Comparison of ENCODE assay signal across 8 cellular contexts in genomic region chr17:4566785-4567184, GRCh38. TPM values are rescaled to one million over a fixed set of nuclear protein-coding genes. Genes with fewer than 3 reads are reported as not detected.
DNase-seq lines count a peak whose midpoint lies in the region; ATAC-seq and TF ChIP-seq lines count a peak whose summit lies in the region.

No MANE protein-coding gene starts in this region.

- H3K4me3 Mint-ChIP-seq in neural crest cell, result peak overlapping the region; percentile 7

- TF ChIP-seq CTCF in AG09319 (IDR thresholded peaks at IDR 0.05; ENCODE audit: low read depth, low read length), result peak; percentile 76
- peak; percentile 78 for TF ChIP-seq CTCF in GM20000 (IDR thresholded peaks at IDR 0.05; ENCODE audit: extremely low read depth, missing control alignments)
- TF ChIP-seq CTCF in fibroblast of pulmonary artery (IDR thresholded peaks at IDR 0.05; ENCODE audit: low read length, missing control alignments), result peak; percentile 82
- peak; percentile 82 for TF ChIP-seq CTCF in neural crest cell (conservative IDR thresholded peaks at IDR 0.05)

- DNase-seq in AG09319 (ENCODE audit: extremely low read depth, low read depth), result no peak
- peak; percentile 78 for DNase-seq in GM20000 (ENCODE audit: low spot score)
- peak; percentile 68 for DNase-seq in NCI-H2227 (lab: John Stamatoyannopoulos, UW; ENCODE audit: unreplicated experiment)
- peak; percentile 33 to 36 for DNase-seq in activated CD4-positive, alpha-beta T cell treated with anti-CD3 and anti-CD28 coated beads, Interleukin-2, amount 50 U/mL, for 4 hours
- peak; percentile 60 for DNase-seq in fibroblast of pulmonary artery (ENCODE audit: low read depth)
- peak; percentile 76 for DNase-seq in neural crest cell (ENCODE audit: low read depth, low spot score)

- H3K4me3 ChIP-seq in fibroblast of pulmonary artery (replicated peaks; ENCODE audit: low read depth, low read length), result no peak overlapping the region

- H3K4me1 Mint-ChIP-seq in neural crest cell, result peaks cover 30% of the 10 kb centered on the region

- H3K9me3 Mint-ChIP-seq in neural crest cell, result no peaks in the 10 kb centered on the region

- H3K27ac Mint-ChIP-seq in neural crest cell (ENCODE audit: unreplicated experiment), result no peak overlapping the region

- H3K27me3 Mint-ChIP-seq in neural crest cell (ENCODE audit: low read depth), result peaks cover 13% of the 10 kb centered on the region

- ATAC-seq in HG03565 (IDR thresholded peaks at IDR 0.05; ENCODE audit: unreplicated experiment), result no peak
- no peak for ATAC-seq in GM21515 (IDR thresholded peaks at IDR 0.05; ENCODE audit: unreplicated experiment)

- H3K36me3 Mint-ChIP-seq in neural crest cell (ENCODE audit: low read depth), result no peaks in the 10 kb centered on the region

RNA-seq across cellular contexts. Expression of gene GGT6, which starts 6.4 kb away (rescaled TPM):
- not detected in 2 replicates for total RNA-seq in neural crest cell

RNA-seq across cellular contexts. Expression of gene MYBBP1A, which starts 11.6 kb away (rescaled TPM):
- 67.0 and 69.3 TPM in 2 replicates for total RNA-seq in neural crest cell

RNA-seq across cellular contexts. Expression of gene SMTNL2, which starts 17.5 kb away (rescaled TPM):
- 1.1 and 1.4 TPM in 2 replicates for total RNA-seq in neural crest cell
